In genomic region chr1:34863501-34863900, GRCh38 we compare ENCODE assay signal across 17 cellular contexts. TPM values are rescaled to one million over a fixed set of nuclear protein-coding genes. Genes with fewer than 3 reads are reported as not detected.
DNase-seq lines count a peak whose midpoint lies in the region; ATAC-seq and TF ChIP-seq lines count a peak whose summit lies in the region.
"Had no signal": no experiment of that assay in that cellular context is flagged by ENCODE, and none has a peak within 500 bp of the region (broad histone marks: within the 10 kb centered on the region; RNA-seq: fewer than 3 reads in every experiment).

No MANE protein-coding gene starts in this region.

- H3K4me1 ChIP-seq in CD4-positive, CD25-positive, alpha-beta regulatory T cell (ENCODE audit: control insufficient read depth, insufficient read depth, low read length, poor library complexity, severe bottlenecking) = peaks cover 59% of the 10 kb centered on the region
- peaks cover 50% of the 10 kb centered on the region for H3K4me1 ChIP-seq in CD8-positive, alpha-beta memory T cell (ENCODE audit: insufficient read depth, low read length)

- no peak overlapping the region for H3K27ac ChIP-seq in CD4-positive, CD25-positive, alpha-beta regulatory T cell (ENCODE audit: insufficient read depth, low read length, poor library complexity, severe bottlenecking)
- H3K27ac ChIP-seq in CD8-positive, alpha-beta memory T cell (ENCODE audit: low read depth, low read length) = no peak overlapping the region
- H3K27ac ChIP-seq: body of pancreas, epithelial cell of prostate, thoracic aorta, VCaP had no signal

- POLR2A ChIA-PET in CD8-positive, alpha-beta memory T cell (lab: Charles Lee) = no interaction called here

- no peaks in the 10 kb centered on the region for H3K9me3 Mint-ChIP-seq in CD4-positive, CD25-positive, alpha-beta regulatory T cell
- no peaks in the 10 kb centered on the region for H3K9me3 Mint-ChIP-seq in CD8-positive, alpha-beta memory T cell
- no peaks in the 10 kb centered on the region for H3K9me3 Mint-ChIP-seq in activated naive CD8-positive, alpha-beta T cell (ENCODE audit: low read depth)
- H3K9me3 Mint-ChIP-seq in natural killer cell = no peaks in the 10 kb centered on the region

- DNase-seq in CD4-positive, CD25-positive, alpha-beta regulatory T cell = peak in 1 of 3 donors; percentile 51
- DNase-seq in CD8-positive, alpha-beta memory T cell = peak in 2 of 5 donors; percentile 13 to 37
- no peak for DNase-seq in natural killer cell
- DNase-seq in H4 (ENCODE audit: low spot score) = no peak
- DNase-seq in stimulated activated CD4-positive, alpha-beta T cell treated with anti-CD3 and anti-CD28 coated beads, Interleukin-4, amount 100 ng/mL, for 24 hours = no peak
- DNase-seq in iPS-NIHi7 (ENCODE audit: extremely low spot score) = no peak
- DNase-seq: activated T-cell treated with anti-CD3 and anti-CD28 coated beads for 4 hours; body of pancreas; C1 segment of cervical spinal cord; NCI-H1092 treated with DMSO at 0.1 percent for 48 hours; NCI-H2029; NCI-H2227 treated with DMSO at 0.1 percent for 48 hours; stimulated activated CD4-positive, alpha-beta T cell treated with anti-CD3 and anti-CD28 coated beads, Interleukin-1b, Interleukin-23, amount 100 ng/mL, for 48 hours had no signal

- H3K36me3 ChIP-seq in CD4-positive, CD25-positive, alpha-beta regulatory T cell (ENCODE audit: control insufficient read depth, insufficient read depth, low read length) = no peaks in the 10 kb centered on the region
- H3K36me3 ChIP-seq in CD8-positive, alpha-beta memory T cell (ENCODE audit: insufficient read depth, low read length) = no peaks in the 10 kb centered on the region
- H3K36me3 ChIP-seq: thoracic aorta had no signal

- no peaks in the 10 kb centered on the region for H3K9me3 ChIP-seq in CD4-positive, CD25-positive, alpha-beta regulatory T cell (ENCODE audit: control insufficient read depth in 2 of 2, low read length in 2 of 2)
- H3K9me3 ChIP-seq in CD8-positive, alpha-beta memory T cell (ENCODE audit: low read length) = no peaks in the 10 kb centered on the region
- H3K9me3 ChIP-seq: body of pancreas, thoracic aorta had no signal

- peak overlapping the region; percentile 46 to 93 (median 66) for H3K4me3 Mint-ChIP-seq in CD4-positive, CD25-positive, alpha-beta regulatory T cell
- H3K4me3 Mint-ChIP-seq in CD8-positive, alpha-beta memory T cell = peak overlapping the region; percentile 48 to 96 (median 75)
- peak overlapping the region; percentile 3 for H3K4me3 Mint-ChIP-seq in activated naive CD8-positive, alpha-beta T cell
- peak overlapping the region; percentile 55 for H3K4me3 Mint-ChIP-seq in natural killer cell

- H3K27ac Mint-ChIP-seq in CD4-positive, CD25-positive, alpha-beta regulatory T cell = peak overlapping the region; percentile 39 to 82 (median 75)
- H3K27ac Mint-ChIP-seq in CD8-positive, alpha-beta memory T cell = peak overlapping the region; percentile 57 to 92 (median 87)
- H3K27ac Mint-ChIP-seq in activated naive CD8-positive, alpha-beta T cell = peak overlapping the region; percentile 88
- H3K27ac Mint-ChIP-seq in natural killer cell = peak overlapping the region; percentile 73 to 83

- no peaks in the 10 kb centered on the region for H3K27me3 ChIP-seq in CD4-positive, CD25-positive, alpha-beta regulatory T cell (ENCODE audit: control insufficient read depth, insufficient read depth, low read length)
- no peaks in the 10 kb centered on the region for H3K27me3 ChIP-seq in CD8-positive, alpha-beta memory T cell (ENCODE audit: insufficient read depth, low read length, poor library complexity, severe bottlenecking)
- H3K27me3 ChIP-seq: body of pancreas had no signal

- peaks cover 27 to 67% (median 40%) of the 10 kb centered on the region in 4 donors for H3K4me1 Mint-ChIP-seq in CD4-positive, CD25-positive, alpha-beta regulatory T cell
- peaks cover 51 to 72% (median 63%) of the 10 kb centered on the region in 3 donors for H3K4me1 Mint-ChIP-seq in CD8-positive, alpha-beta memory T cell
- peaks cover 49% of the 10 kb centered on the region for H3K4me1 Mint-ChIP-seq in activated naive CD8-positive, alpha-beta T cell (ENCODE audit: low read depth)
- peaks cover 47 to 60% of the 10 kb centered on the region in 2 donors for H3K4me1 Mint-ChIP-seq in natural killer cell

- TF ChIP-seq CTCF in natural killer cell (IDR thresholded peaks at IDR 0.05) = no peak

- intact Hi-C loops in natural killer cell (cut with micrococcal nuclease) = loop anchor here (10.0 kb wide), 1 partner anchor 331 kb away; the partner anchor contains the start of gene SFPQ

- CTCF ChIA-PET in CD8-positive, alpha-beta memory T cell (lab: Charles Lee) = interaction anchor here (0.7 to 10.2 kb wide), 2 partner anchors 9 to 33 kb away, joined by 3 to 87 read pairs; no protein-coding TSS in a partner anchor

- H3K27me3 Mint-ChIP-seq in CD4-positive, CD25-positive, alpha-beta regulatory T cell = peaks cover 8% of the 10 kb centered on the region
- H3K27me3 Mint-ChIP-seq in CD8-positive, alpha-beta memory T cell = peaks cover 0 to 5% of the 10 kb centered on the region in 2 donors
- no peaks in the 10 kb centered on the region for H3K27me3 Mint-ChIP-seq in activated naive CD8-positive, alpha-beta T cell
- no peaks in the 10 kb centered on the region for H3K27me3 Mint-ChIP-seq in natural killer cell (ENCODE audit: low read depth in 2 of 2)

- no peaks in the 10 kb centered on the region for H3K36me3 Mint-ChIP-seq in CD4-positive, CD25-positive, alpha-beta regulatory T cell
- H3K36me3 Mint-ChIP-seq in CD8-positive, alpha-beta memory T cell = peaks cover 0 to 9% (median 2%) of the 10 kb centered on the region in 3 donors
- no peaks in the 10 kb centered on the region for H3K36me3 Mint-ChIP-seq in activated naive CD8-positive, alpha-beta T cell
- no peaks in the 10 kb centered on the region for H3K36me3 Mint-ChIP-seq in natural killer cell

- peak overlapping the region; percentile 33 for H3K4me3 ChIP-seq in CD4-positive, CD25-positive, alpha-beta regulatory T cell (ENCODE audit: low read depth, low read length)
- peak overlapping the region; percentile 53 for H3K4me3 ChIP-seq in CD8-positive, alpha-beta memory T cell (ENCODE audit: low read length)
- H3K4me3 ChIP-seq: body of pancreas, thoracic aorta had no signal

- no peak for ATAC-seq in CD4-positive, CD25-positive, alpha-beta regulatory T cell (ENCODE audit: low read depth in 2 of 2)
- ATAC-seq in natural killer cell = no peak
- ATAC-seq: body of pancreas had no signal

RNA-seq across cellular contexts. Expression of gene SMIM12, which starts 4.0 kb away (rescaled TPM):
- total RNA-seq in CD4-positive, CD25-positive, alpha-beta regulatory T cell = 29.7 TPM
- 100 to 1,000 TPM in 1 of 4 donors, 10 to 100 TPM in 3; 92.2 to 105 (median 94.9) TPM for polyA plus RNA-seq in CD4-positive, CD25-positive, alpha-beta regulatory T cell
- 10 to 100 TPM; 76.3 to 79.1 TPM for total RNA-seq in CD8-positive, alpha-beta memory T cell
- polyA plus RNA-seq in CD8-positive, alpha-beta memory T cell = 92.7 TPM
- total RNA-seq in natural killer cell = 10 to 100 TPM; 33.4 to 44.5 (median 36.5) TPM
- 29.8 and 34.9 TPM in 2 replicates for total RNA-seq in H4 (2014; rRNA removed; shearing (Covaris generic))

Comparison
In these comparisons a context has a peak if more than half of its experiments do, and no peak if none do; other contexts are left out.
1. H3K4me3 Mint-ChIP-seq: peak in every context shown above with its lines; median percentile 75 in CD8-positive, alpha-beta memory T cell; 66 in CD4-positive, CD25-positive, alpha-beta regulatory T cell; 55 in natural killer cell; 3 in activated naive CD8-positive, alpha-beta T cell.